In genomic region chr17:81395600-81396277, GRCh38 we compare ENCODE assay signal across 8 cellular contexts. TPM values are rescaled to one million over a fixed set of nuclear protein-coding genes. Genes with fewer than 3 reads are reported as not detected.
DNase-seq lines count a peak whose midpoint lies in the region; TF ChIP-seq lines count a peak whose summit lies in the region.

No MANE protein-coding gene starts in this region.

- peak overlapping the region; percentile 74 for H3K4me3 ChIP-seq in AG10803 (ENCODE audit: low read length)
- no peak overlapping the region for H3K4me3 ChIP-seq in KMS-11 (IDR thresholded peaks at IDR 0.05; ENCODE audit: insufficient read depth, low read depth, low read length)

- peak overlapping the region; percentile 88 for H3K4me3 Mint-ChIP-seq in chondrocyte (ENCODE audit: unreplicated experiment)
- H3K4me3 Mint-ChIP-seq in activated T-helper 2 cell treated with anti-CD3 and anti-CD28 coated beads, Interferon-gamma antibody, Interleukin-2, Interleukin-4, amounts not matched to agents 10 μg/mL and 5 μg/mL and 100 μg/mL, durations not matched to agents 14 hours and 24 hours and 36 hours (ENCODE audit: low read depth), result no peak overlapping the region

- no peaks in the 10 kb centered on the region for H3K79me2 ChIP-seq in KMS-11 (ENCODE audit: insufficient read depth, low read depth)

- H3K9ac ChIP-seq in KMS-11, result no peak overlapping the region

- peaks cover 93% of the 10 kb centered on the region for H3K27me3 ChIP-seq in KMS-11 (ENCODE audit: insufficient read depth, low read depth)

- intact Hi-C loops in activated T-helper 2 cell treated with anti-CD3 and anti-CD28 coated beads, Interferon-gamma antibody, Interleukin-2, Interleukin-4, amounts not matched to agents 10 μg/mL and 5 μg/mL and 100 μg/mL, durations not matched to agents 14 hours and 24 hours and 36 hours (cut with micrococcal nuclease), result loop anchor here (5.0 kb wide), 3 partner anchors 117 to 1593 kb away; partner anchors contain the start of gene ACTG1

- no peaks in the 10 kb centered on the region for H3K27me3 Mint-ChIP-seq in chondrocyte (ENCODE audit: low read depth)
- peaks cover 52% of the 10 kb centered on the region for H3K27me3 Mint-ChIP-seq in activated T-helper 2 cell treated with anti-CD3 and anti-CD28 coated beads, Interferon-gamma antibody, Interleukin-2, Interleukin-4, amounts not matched to agents 10 μg/mL and 5 μg/mL and 100 μg/mL, durations not matched to agents 14 hours and 24 hours and 36 hours (ENCODE audit: low read depth)

- H3K4me1 ChIP-seq in KMS-11 (ENCODE audit: low read depth, poor library complexity, severe bottlenecking), result peaks cover 19% of the 10 kb centered on the region

- no peaks in the 10 kb centered on the region for H4K20me1 ChIP-seq in KMS-11 (ENCODE audit: insufficient read depth)

- no peak for TF ChIP-seq CTCF in AG10803 (conservative IDR thresholded peaks at IDR 0.05; ENCODE audit: low read length)
- no peak for TF ChIP-seq CTCF in KMS-11 (conservative IDR thresholded peaks at IDR 0.05; ENCODE audit: low read depth, low read length)
- no peak for TF ChIP-seq CTCF in chondrocyte (IDR thresholded peaks at IDR 0.05)

- peak overlapping the region; percentile 65; the same call in 1 of the 2 replicates for H3K4me2 ChIP-seq in KMS-11

- no peaks in the 10 kb centered on the region for H3K9me3 Mint-ChIP-seq in chondrocyte (ENCODE audit: low read depth)
- H3K9me3 Mint-ChIP-seq in activated T-helper 2 cell treated with anti-CD3 and anti-CD28 coated beads, Interferon-gamma antibody, Interleukin-2, Interleukin-4, amounts not matched to agents 10 μg/mL and 5 μg/mL and 100 μg/mL, durations not matched to agents 14 hours and 24 hours and 36 hours, result no peaks in the 10 kb centered on the region

- DNase-seq in AG10803 (ENCODE audit: low read depth) (no peak), chondrocyte (ENCODE audit: low spot score) (no peak), myocyte (ENCODE audit: low read depth) (peak; percentile 51), epidermal melanocyte (ENCODE audit: insufficient read length, low spot score) (no peak), GOT3 (lab: John Stamatoyannopoulos, UW) (no peak), NCI-H2107 (lab: John Stamatoyannopoulos, UW) (no peak)
- DNase-seq in activated T-helper 2 cell treated with anti-CD3 and anti-CD28 coated beads, Interferon-gamma antibody, Interleukin-2, Interleukin-4, amounts not matched to agents 10 μg/mL and 5 μg/mL and 100 μg/mL, durations not matched to agents 14 hours and 24 hours and 36 hours (ENCODE audit: low spot score), result no peak

- H3K4me1 Mint-ChIP-seq in chondrocyte (ENCODE audit: low read depth), result peaks cover 54% of the 10 kb centered on the region
- H3K4me1 Mint-ChIP-seq in activated T-helper 2 cell treated with anti-CD3 and anti-CD28 coated beads, Interferon-gamma antibody, Interleukin-2, Interleukin-4, amounts not matched to agents 10 μg/mL and 5 μg/mL and 100 μg/mL, durations not matched to agents 14 hours and 24 hours and 36 hours (ENCODE audit: low read depth), result peaks cover 13% of the 10 kb centered on the region

- no peaks in the 10 kb centered on the region for H3K36me3 Mint-ChIP-seq in chondrocyte (ENCODE audit: low read depth)
- H3K36me3 Mint-ChIP-seq in activated T-helper 2 cell treated with anti-CD3 and anti-CD28 coated beads, Interferon-gamma antibody, Interleukin-2, Interleukin-4, amounts not matched to agents 10 μg/mL and 5 μg/mL and 100 μg/mL, durations not matched to agents 14 hours and 24 hours and 36 hours (ENCODE audit: low read depth), result peaks cover 4% of the 10 kb centered on the region

- H2AFZ ChIP-seq in KMS-11 (ENCODE audit: low read depth), result no peak overlapping the region

- peak overlapping the region; percentile 96 for H3K27ac Mint-ChIP-seq in chondrocyte (ENCODE audit: unreplicated experiment)
- no peak overlapping the region for H3K27ac Mint-ChIP-seq in activated T-helper 2 cell treated with anti-CD3 and anti-CD28 coated beads, Interferon-gamma antibody, Interleukin-2, Interleukin-4, amounts not matched to agents 10 μg/mL and 5 μg/mL and 100 μg/mL, durations not matched to agents 14 hours and 24 hours and 36 hours

- no peak overlapping the region for H3K27ac ChIP-seq in KMS-11

- H3K36me3 ChIP-seq in KMS-11 (ENCODE audit: insufficient read depth), result no peaks in the 10 kb centered on the region

RNA-seq across cellular contexts. Expression of gene BAHCC1, which starts 0.5 kb away (rescaled TPM):
- total RNA-seq in chondrocyte, result 20.6 to 32.3 TPM (median 22.7 TPM) in 3 replicates
- total RNA-seq in myocyte, result 5.5 and 5.7 TPM in 2 replicates
- polyA plus RNA-seq in myocyte (2012), result 7.3 TPM
- total RNA-seq in activated T-helper 2 cell treated with anti-CD3 and anti-CD28 coated beads, Interferon-gamma antibody, Interleukin-2, Interleukin-4, amounts not matched to agents 10 μg/mL and 5 μg/mL and 100 μg/mL, durations not matched to agents 14 hours and 24 hours and 36 hours, result 0.90 and 0.91 TPM in 2 replicates
